In genomic region chr14:22598099-22598895, GRCh38 we compare ENCODE assay signal across 8 cellular contexts. TPM values are rescaled to one million over a fixed set of nuclear protein-coding genes. Genes with fewer than 3 reads are reported as not detected.
A peak's percentile ranks its signal among the peaks of the same experiment; 100 is the strongest.
DNase-seq lines count a peak whose midpoint lies in the region; ATAC-seq and TF ChIP-seq lines count a peak whose summit lies in the region.

Gene ABHD4 (plus strand): TSS chr14:22598300. CDS start chr14:22598307, 7 bp downstream.

- peaks cover 18 to 46% (median 35%) of the 10 kb centered on the region in 10 experiments for H3K4me1 ChIP-seq in BLaER1 treated with 17β-estradiol and CSF1 and Interleukin-3, amounts not matched to agents 10 nM and 100 nM
- H3K4me1 ChIP-seq in OCI-LY1 (ENCODE audit: insufficient read depth, low read length, severe bottlenecking) = peaks cover 26% of the 10 kb centered on the region

- H3K9me2 ChIP-seq in OCI-LY1 (ENCODE audit: low read depth, low read length) = no peaks in the 10 kb centered on the region

- H3K9me3 ChIP-seq in BLaER1 treated with 17β-estradiol and CSF1 and Interleukin-3, amounts not matched to agents 10 nM and 100 nM (replicated peaks in 1 of 11) = peaks cover 0 to 4% (median 0%) of the 10 kb centered on the region in 11 experiments; a peak in 1 of 22 replicates
- H3K9me3 ChIP-seq in OCI-LY1 (ENCODE audit: low read length) = no peaks in the 10 kb centered on the region

- peak; percentile 51 for TF ChIP-seq POLR2A in GM18951 (IDR thresholded peaks at IDR 0.05; ENCODE audit: extremely low read depth, insufficient read depth, insufficient read length)

- H3K9ac ChIP-seq in BLaER1 treated with 17β-estradiol and CSF1 and Interleukin-3, amounts not matched to agents 10 nM and 100 nM = peak within 1 kb of the TSS; percentile 66 to 83 (median 80)
- peak within 1 kb of the TSS; percentile 69 for H3K9ac ChIP-seq in OCI-LY1 (ENCODE audit: low read length)

- TF ChIP-seq CTCF in OCI-LY1 (IDR thresholded peaks at IDR 0.05; ENCODE audit: low read length) = no peak

- peak within 1 kb of the TSS; percentile 95 to 99 (median 96) for H3K4me3 Mint-ChIP-seq in naive B cell

- H3F3A ChIP-seq in OCI-LY1 (ENCODE audit: insufficient read depth, low read length) = no peaks in the 10 kb centered on the region

- peaks cover 16 to 30% (median 27%) of the 10 kb centered on the region in 3 donors for H3K4me1 Mint-ChIP-seq in naive B cell

- peaks cover 0 to 5% (median 0%) of the 10 kb centered on the region in 3 donors for H3K27me3 Mint-ChIP-seq in naive B cell

- in situ Hi-C loops in GM18951 (cut with MboI; ENCODE audit: low sequenced_read_pairs, unreplicated experiment) = no loop called here

- DNase-seq in activated T-helper 9 cell treated with anti-CD3 and anti-CD28 coated beads, Interleukin-2, amount 50 U/mL, for 16 hours (ENCODE audit: low read depth) = peak; percentile 26
- DNase-seq in fibroblast of peridontal ligament (ENCODE audit: extremely low read depth) (peak; percentile 62), naive B cell (peak; percentile 67), substantia nigra (lab: John Stamatoyannopoulos, UW) (peak in 48 of 49 donors; percentile 33 to 89 (median 76))

- peak within 1 kb of the TSS; percentile 29 to 75 (median 55); a peak in 21 of 22 replicates for H3K27ac ChIP-seq in BLaER1 treated with 17β-estradiol and CSF1 and Interleukin-3, amounts not matched to agents 10 nM and 100 nM
- H3K27ac ChIP-seq in OCI-LY1 (ENCODE audit: low read depth, low read length, poor library complexity, severe bottlenecking) (no peak within 1 kb of the TSS), substantia nigra (ENCODE audit: low read depth, low read length, poor library complexity, severe bottlenecking) (peak within 1 kb of the TSS; percentile 84)

- peak within 1 kb of the TSS; percentile 86 to 98 (median 92) for H3K27ac Mint-ChIP-seq in naive B cell

- no peaks in the 10 kb centered on the region; a peak in 3 of 22 replicates for H3K27me3 ChIP-seq in BLaER1 treated with 17β-estradiol and CSF1 and Interleukin-3, amounts not matched to agents 10 nM and 100 nM
- H3K27me3 ChIP-seq in OCI-LY1 (ENCODE audit: insufficient read depth, low read length) = no peaks in the 10 kb centered on the region; the same call in 1 of the 2 replicates

- peak; percentile 86 for ATAC-seq in HG03280 (IDR thresholded peaks at IDR 0.05; ENCODE audit: unreplicated experiment)
- peak; percentile 91 to 95 for ATAC-seq in naive B cell (ENCODE audit: low read depth in 2 of 2)

- peaks cover 9 to 21% (median 18%) of the 10 kb centered on the region in 11 experiments; a peak in 21 of 22 replicates for H3K36me3 ChIP-seq in BLaER1 treated with 17β-estradiol and CSF1 and Interleukin-3, amounts not matched to agents 10 nM and 100 nM
- H3K36me3 ChIP-seq in OCI-LY1 (ENCODE audit: insufficient read depth, low read length) = peaks cover 10% of the 10 kb centered on the region; the same call in 1 of the 2 replicates

- H2AFZ ChIP-seq in OCI-LY1 (ENCODE audit: low read length) = peak within 1 kb of the TSS; percentile 97

- H3K9me3 Mint-ChIP-seq in naive B cell = no peaks in the 10 kb centered on the region

- peak within 1 kb of the TSS; percentile 83 to 98 (median 94) for H3K4me2 ChIP-seq in BLaER1 treated with 17β-estradiol and CSF1 and Interleukin-3, amounts not matched to agents 10 nM and 100 nM
- H3K4me2 ChIP-seq in OCI-LY1 (ENCODE audit: low read length) = peak within 1 kb of the TSS; percentile 80

- H3K36me3 Mint-ChIP-seq in naive B cell = peaks cover 9 to 18% of the 10 kb centered on the region in 2 donors

- H3K79me2 ChIP-seq in OCI-LY1 (ENCODE audit: insufficient read depth, low read length) = no peaks in the 10 kb centered on the region

- H4K20me1 ChIP-seq in BLaER1 treated with 17β-estradiol and CSF1 and Interleukin-3, amounts not matched to agents 10 nM and 100 nM = peaks cover 0 to 12% (median 0%) of the 10 kb centered on the region in 11 experiments; a peak in 2 of 22 replicates
- H4K20me1 ChIP-seq in OCI-LY1 (ENCODE audit: insufficient read depth, low read length) = no peaks in the 10 kb centered on the region

- peak within 1 kb of the TSS; percentile 65 to 92 (median 76) for H3K4me3 ChIP-seq in BLaER1 treated with 17β-estradiol and CSF1 and Interleukin-3, amounts not matched to agents 10 nM and 100 nM
- peak within 1 kb of the TSS; percentile 84 for H3K4me3 ChIP-seq in OCI-LY1 (ENCODE audit: low read depth, low read length, poor library complexity, severe bottlenecking)

RNA-seq across cellular contexts. Expression of gene ABHD4, which starts in this region (rescaled TPM):
- polyA plus RNA-seq in naive B cell (ENCODE audit: low read depth in 6 of 6) = 10 to 100 TPM in 2 of 6 donors, 1 to 10 TPM in 4; 4.8 to 14.1 (median 9.2) TPM

Comparison
In these comparisons a context has a peak if more than half of its experiments do, and no peak if none do; other contexts are left out.
1. DNase-seq: peak in every context shown above with its lines; median percentile 76 in substantia nigra; 67 in naive B cell; 62 in fibroblast of peridontal ligament; 26 in activated T-helper 9 cell treated with anti-CD3 and anti-CD28 coated beads, Interleukin-2, amount 50 U/mL, for 16 hours.